22 cellular contexts compared by ENCODE assay signal in the genomic region with DNA sequence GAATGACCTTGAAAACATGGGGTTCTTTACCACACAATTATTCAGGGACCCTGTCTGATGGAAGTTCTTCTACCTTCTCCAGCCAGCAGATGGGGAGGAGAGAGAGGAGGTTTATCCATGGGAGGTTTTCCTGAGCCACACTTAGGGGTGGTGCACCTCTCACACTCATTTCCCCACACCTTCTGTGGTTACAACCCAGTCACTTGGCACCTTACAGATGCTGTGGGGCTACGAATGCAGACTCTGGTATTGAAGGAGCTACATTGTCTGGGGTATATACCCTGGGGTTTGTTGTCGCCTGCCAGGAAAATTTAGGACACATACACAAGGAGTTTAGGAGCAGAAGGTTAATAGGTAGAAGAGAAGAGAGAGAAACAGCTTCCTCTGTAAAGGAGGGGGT.
"Had no signal": no experiment of that assay in that cellular context is flagged by ENCODE, and none has a peak within 500 bp of the region (broad histone marks: within the 10 kb centered on the region; RNA-seq: fewer than 3 reads in every experiment).

No MANE protein-coding gene starts in this region.

- H3K27me3 ChIP-seq: adrenal gland, colonic mucosa, esophagus squamous epithelium, gastrocnemius medialis, tibial artery had no signal

- H3K9me3 Mint-ChIP-seq: activated CD4-positive, alpha-beta T cell treated with anti-CD3 and anti-CD28 coated beads, Interleukin-2, amount 10 ng/mL, durations not matched to agents 24 days and 14 days; activated naive CD4-positive, alpha-beta T cell treated with anti-CD3 and anti-CD28 coated beads, Interleukin-2, amount 50 U/mL, for 24 hours; stimulated activated naive CD8-positive, alpha-beta T cell treated with anti-CD3 and anti-CD28 coated beads, Interleukin-15, amount 100 ng/mL, for 72 hours; T-helper 2 cell treated with Interferon-gamma antibody and Interleukin-4, amounts not matched to agents 5 μg/mL and 100 μg/mL, for 36 hours had no signal

- H3K27ac Mint-ChIP-seq: endodermal cell; T-helper 2 cell treated with Interferon-gamma antibody and Interleukin-4, amounts not matched to agents 5 μg/mL and 100 μg/mL, for 36 hours had no signal

- H3K9me3 ChIP-seq: adrenal gland, colonic mucosa, esophagus squamous epithelium, gastrocnemius medialis, tibial artery had no signal

- H3K4me3 Mint-ChIP-seq: activated CD4-positive, alpha-beta T cell treated with anti-CD3 and anti-CD28 coated beads, Interleukin-2, amount 10 ng/mL, durations not matched to agents 24 days and 14 days; activated naive CD4-positive, alpha-beta T cell treated with anti-CD3 and anti-CD28 coated beads, Interleukin-2, amount 50 U/mL, for 24 hours; endodermal cell; stimulated activated naive CD8-positive, alpha-beta T cell treated with anti-CD3 and anti-CD28 coated beads, Interleukin-15, amount 100 ng/mL, for 72 hours; T-helper 2 cell treated with Interferon-gamma antibody and Interleukin-4, amounts not matched to agents 5 μg/mL and 100 μg/mL, for 36 hours had no signal

- ATAC-seq: gastrocnemius medialis, left ventricle myocardium superior, right cardiac atrium had no signal

- H3K27me3 Mint-ChIP-seq: activated CD4-positive, alpha-beta T cell treated with anti-CD3 and anti-CD28 coated beads, Interleukin-2, amount 10 ng/mL, durations not matched to agents 24 days and 14 days; activated naive CD4-positive, alpha-beta T cell treated with anti-CD3 and anti-CD28 coated beads, Interleukin-2, amount 50 U/mL, for 24 hours; stimulated activated naive CD8-positive, alpha-beta T cell treated with anti-CD3 and anti-CD28 coated beads, Interleukin-15, amount 100 ng/mL, for 72 hours had no signal

- DNase-seq: activated CD4-positive, alpha-beta T cell treated with anti-CD3 and anti-CD28 coated beads, Interleukin-2, amount 10 ng/mL, durations not matched to agents 24 days and 14 days; activated CD8-positive, alpha-beta memory T cell treated with anti-CD3 and anti-CD28 coated beads for 24 hours; activated CD8-positive, alpha-beta memory T cell treated with anti-CD3 and anti-CD28 coated beads, Interleukin-2, amount 50 U/mL, for 4 hours; activated gamma-delta T cell treated with Interleukin-2 at 50 U/mL for 16 hours; adrenal gland; colonic mucosa; endodermal cell; esophagus squamous epithelium; gastrocnemius medialis; hippocampal formation; left ventricle myocardium superior; midbrain; nucleus accumbens; right cardiac atrium; stimulated activated CD4-positive, alpha-beta T cell treated with anti-CD3 and anti-CD28 coated beads, Interleukin-4, amount 100 ng/mL, for 4 hours; stimulated activated naive CD8-positive, alpha-beta T cell treated with anti-CD3 and anti-CD28 coated beads, Interleukin-15, amount 100 ng/mL, for 72 hours; SW 1271; tibial artery had no signal

- H3K4me1 Mint-ChIP-seq: endodermal cell had no signal

- H3K4me3 ChIP-seq: adrenal gland, colonic mucosa, esophagus squamous epithelium, gastrocnemius medialis, tibial artery had no signal

- H3K36me3 ChIP-seq: adrenal gland, colonic mucosa, esophagus squamous epithelium, gastrocnemius medialis, tibial artery had no signal

- H3K4me1 ChIP-seq: colonic mucosa, gastrocnemius medialis, tibial artery had no signal

- H3K27ac ChIP-seq: adrenal gland, colonic mucosa, gastrocnemius medialis, parathyroid adenoma, tibial artery, VCaP had no signal
